ENCODE assay signal across 34 cellular contexts in genomic region chr6:88567696-88568095, GRCh38.
"Had no signal": no experiment of that assay in that cellular context is flagged by ENCODE, and none has a peak within 500 bp of the region (broad histone marks: within the 10 kb centered on the region; RNA-seq: fewer than 3 reads in every experiment).

No MANE protein-coding gene starts in this region.

- H3K9me3 Mint-ChIP-seq: effector memory CD8-positive, alpha-beta T cell had no signal

- H3K27me3 ChIP-seq: adrenal gland, body of pancreas, esophagus muscularis mucosa, foreskin keratinocyte, gastrocnemius medialis, heart right ventricle had no signal

- H3K27me3 Mint-ChIP-seq: activated CD4-positive, alpha-beta memory T cell treated with anti-CD3 and anti-CD28 coated beads for 36 hours; activated CD4-positive, alpha-beta T cell treated with anti-CD3 and anti-CD28 coated beads, Interleukin-2, amount 10 ng/mL, durations not matched to agents 24 days and 14 days; activated CD8-positive, alpha-beta memory T cell treated with anti-CD3 and anti-CD28 coated beads, Interleukin-2, amount 10 ng/mL, durations not matched to agents 7 days and 5 days; activated naive CD8-positive, alpha-beta T cell treated with anti-CD3 and anti-CD28 coated beads, Interleukin-2, amount 50 U/mL, for 24 hours; T-helper 17 cell had no signal

- H3K36me3 ChIP-seq: adrenal gland, esophagus muscularis mucosa, gastrocnemius medialis, heart right ventricle had no signal

- DNase-seq: activated CD4-positive, alpha-beta memory T cell treated with anti-CD3 and anti-CD28 coated beads for 36 hours; activated CD4-positive, alpha-beta T cell treated with anti-CD3 and anti-CD28 coated beads for 36 hours; activated CD4-positive, alpha-beta T cell treated with anti-CD3 and anti-CD28 coated beads, Interleukin-2, amount 10 ng/mL, durations not matched to agents 24 days and 14 days; activated CD4-positive, CD25-positive, alpha-beta regulatory T cell; activated CD4-positive, CD25-positive, alpha-beta regulatory T cell treated with anti-CD3 and anti-CD28 coated beads, Interleukin-2, amount 50 U/mL, for 72 hours; activated CD8-positive, alpha-beta memory T cell treated with anti-CD3 and anti-CD28 coated beads, Interleukin-2, amount 10 ng/mL, durations not matched to agents 7 days and 5 days; activated CD8-positive, alpha-beta memory T cell treated with anti-CD3 and anti-CD28 coated beads, Interleukin-2, amount 50 U/mL, for 4 hours; activated CD8-positive, alpha-beta T cell treated with anti-CD3 and anti-CD28 coated beads, Interleukin-2, amount 10 ng/mL, durations not matched to agents 7 days and 5 days; activated effector memory CD4-positive, alpha-beta T cell treated with anti-CD3 and anti-CD28 coated beads, Interleukin-2, amount 50 U/mL, for 16 hours; activated naive CD4-positive, alpha-beta T cell treated with anti-CD3 and anti-CD28 coated beads for 36 hours; activated naive CD8-positive, alpha-beta T cell treated with anti-CD3 and anti-CD28 coated beads for 36 hours; activated naive CD8-positive, alpha-beta T cell treated with anti-CD3 and anti-CD28 coated beads, Interleukin-2, amount 50 U/mL, for 24 hours; activated T-cell treated with anti-CD3 and anti-CD28 coated beads, Interleukin-2, amount 50 U/mL, for 1 hour; activated T-cell treated with anti-CD3 and anti-CD28 coated beads, Interleukin-2, amount 50 U/mL, for 48 hours; adrenal gland; amygdala; aorta; body of pancreas; cortex of kidney; dermis blood vessel endothelial cell; effector CD4-positive, alpha-beta T cell; effector memory CD8-positive, alpha-beta T cell; erythroblast; foreskin keratinocyte; gastrocnemius medialis; heart right ventricle; T-helper 17 cell; T1000 had no signal

- H3K9me3 ChIP-seq: adrenal gland, gastrocnemius medialis had no signal

- FAIRE-seq: colon had no signal

- H3K4me1 ChIP-seq: body of pancreas, foreskin keratinocyte, gastrocnemius medialis, heart right ventricle had no signal

- H3K4me3 ChIP-seq: adrenal gland, body of pancreas, esophagus muscularis mucosa, gastrocnemius medialis, heart right ventricle had no signal

- H3K4me1 Mint-ChIP-seq: activated CD4-positive, alpha-beta T cell treated with anti-CD3 and anti-CD28 coated beads for 36 hours; activated CD4-positive, alpha-beta T cell treated with anti-CD3 and anti-CD28 coated beads, Interleukin-2, amount 10 ng/mL, durations not matched to agents 24 days and 14 days; activated CD8-positive, alpha-beta memory T cell treated with anti-CD3 and anti-CD28 coated beads, Interleukin-2, amount 10 ng/mL, durations not matched to agents 7 days and 5 days; activated naive CD4-positive, alpha-beta T cell treated with anti-CD3 and anti-CD28 coated beads, Interleukin-2, amount 50 U/mL, for 24 hours; activated naive CD8-positive, alpha-beta T cell treated with anti-CD3 and anti-CD28 coated beads for 36 hours; activated naive CD8-positive, alpha-beta T cell treated with anti-CD3 and anti-CD28 coated beads, Interleukin-2, amount 50 U/mL, for 24 hours; T-helper 17 cell had no signal

- H3K27ac Mint-ChIP-seq: activated CD4-positive, alpha-beta memory T cell treated with anti-CD3 and anti-CD28 coated beads for 36 hours; activated CD4-positive, alpha-beta T cell treated with anti-CD3 and anti-CD28 coated beads for 36 hours; activated CD4-positive, alpha-beta T cell treated with anti-CD3 and anti-CD28 coated beads, Interleukin-2, amount 10 ng/mL, durations not matched to agents 24 days and 14 days; activated CD8-positive, alpha-beta memory T cell treated with anti-CD3 and anti-CD28 coated beads, Interleukin-2, amount 10 ng/mL, durations not matched to agents 7 days and 5 days; activated CD8-positive, alpha-beta T cell treated with anti-CD3 and anti-CD28 coated beads, Interleukin-2, amount 10 ng/mL, durations not matched to agents 7 days and 5 days; activated naive CD4-positive, alpha-beta T cell treated with anti-CD3 and anti-CD28 coated beads for 36 hours; activated naive CD4-positive, alpha-beta T cell treated with anti-CD3 and anti-CD28 coated beads, Interleukin-2, amount 50 U/mL, for 24 hours; activated naive CD8-positive, alpha-beta T cell treated with anti-CD3 and anti-CD28 coated beads for 36 hours; activated naive CD8-positive, alpha-beta T cell treated with anti-CD3 and anti-CD28 coated beads, Interleukin-2, amount 50 U/mL, for 24 hours; activated T-helper 1 cell treated with anti-CD3 and anti-CD28 coated beads, Interleukin-12 subunit alpha, Interleukin-12 subunit beta, Interleukin-2, Interleukin-4 antibody, amounts not matched to agents 30 ng/mL and 10 ng/mL and 1 ng/mL, durations not matched to agents 14 hours and 24 hours and 36 hours; activated T-helper 2 cell treated with anti-CD3 and anti-CD28 coated beads, Interferon-gamma antibody, Interleukin-2, Interleukin-4, amounts not matched to agents 10 μg/mL and 5 μg/mL and 100 μg/mL, durations not matched to agents 14 hours and 24 hours and 36 hours; effector memory CD8-positive, alpha-beta T cell; T-helper 17 cell; T-helper 2 cell treated with Interferon-gamma antibody and Interleukin-4, amounts not matched to agents 5 μg/mL and 100 μg/mL, for 36 hours had no signal

- H3K4me3 Mint-ChIP-seq: activated CD4-positive, alpha-beta memory T cell treated with anti-CD3 and anti-CD28 coated beads for 36 hours; activated CD4-positive, alpha-beta T cell treated with anti-CD3 and anti-CD28 coated beads for 36 hours; activated CD4-positive, alpha-beta T cell treated with anti-CD3 and anti-CD28 coated beads, Interleukin-2, amount 10 ng/mL, durations not matched to agents 24 days and 14 days; activated CD8-positive, alpha-beta memory T cell treated with anti-CD3 and anti-CD28 coated beads, Interleukin-2, amount 10 ng/mL, durations not matched to agents 7 days and 5 days; activated CD8-positive, alpha-beta T cell treated with anti-CD3 and anti-CD28 coated beads, Interleukin-2, amount 10 ng/mL, durations not matched to agents 7 days and 5 days; activated naive CD4-positive, alpha-beta T cell treated with anti-CD3 and anti-CD28 coated beads for 36 hours; activated naive CD4-positive, alpha-beta T cell treated with anti-CD3 and anti-CD28 coated beads, Interleukin-2, amount 50 U/mL, for 24 hours; activated naive CD8-positive, alpha-beta T cell treated with anti-CD3 and anti-CD28 coated beads for 36 hours; activated naive CD8-positive, alpha-beta T cell treated with anti-CD3 and anti-CD28 coated beads, Interleukin-2, amount 50 U/mL, for 24 hours; activated T-helper 1 cell treated with anti-CD3 and anti-CD28 coated beads, Interleukin-12 subunit alpha, Interleukin-12 subunit beta, Interleukin-2, Interleukin-4 antibody, amounts not matched to agents 30 ng/mL and 10 ng/mL and 1 ng/mL, durations not matched to agents 14 hours and 24 hours and 36 hours; effector memory CD8-positive, alpha-beta T cell; T-helper 17 cell; T-helper 2 cell treated with Interferon-gamma antibody and Interleukin-4, amounts not matched to agents 5 μg/mL and 100 μg/mL, for 36 hours had no signal

- ATAC-seq: activated CD4-positive, alpha-beta T cell treated with anti-CD3 and anti-CD28 coated beads for 36 hours; activated CD8-positive, alpha-beta memory T cell treated with anti-CD3 and anti-CD28 coated beads, Interleukin-2, amount 10 ng/mL, durations not matched to agents 7 days and 5 days; activated CD8-positive, alpha-beta T cell treated with anti-CD3 and anti-CD28 coated beads, Interleukin-2, amount 10 ng/mL, durations not matched to agents 7 days and 5 days; activated naive CD8-positive, alpha-beta T cell treated with anti-CD3 and anti-CD28 coated beads, Interleukin-2, amount 50 U/mL, for 24 hours; body of pancreas; effector memory CD8-positive, alpha-beta T cell; foreskin keratinocyte; gastrocnemius medialis; heart right ventricle; T-helper 17 cell had no signal

- H3K36me3 Mint-ChIP-seq: activated CD8-positive, alpha-beta memory T cell treated with anti-CD3 and anti-CD28 coated beads, Interleukin-2, amount 10 ng/mL, durations not matched to agents 7 days and 5 days had no signal

- H3K27ac ChIP-seq: adrenal gland, body of pancreas, esophagus muscularis mucosa, foreskin keratinocyte, gastrocnemius medialis, heart right ventricle had no signal
